In genomic region chr3:46820852-46821251, GRCh38 we compare ENCODE assay signal across 10 cellular contexts. TPM values are rescaled to one million over a fixed set of nuclear protein-coding genes. Genes with fewer than 3 reads are reported as not detected.
"Had no signal": no experiment of that assay in that cellular context is flagged by ENCODE, and none has a peak within 500 bp of the region (broad histone marks: within the 10 kb centered on the region; RNA-seq: fewer than 3 reads in every experiment).

No MANE protein-coding gene starts in this region.

- FAIRE-seq: HTR-8/SVneo had no signal

- H3K9ac ChIP-seq: GM23248 had no signal

- H3K27ac Mint-ChIP-seq: IgD-negative memory B cell had no signal

- ATAC-seq: HCT116 had no signal

- H3K36me3 ChIP-seq: HAP-1 had no signal

- H3K27ac ChIP-seq: GM23248 had no signal

- H2AFZ ChIP-seq: GM23248 had no signal

- DNase-seq: GM23248, GOT3, H7, KG1 had no signal

- H3K4me3 ChIP-seq: GM23248, HAP-1 had no signal

RNA-seq across cellular contexts. Expression of gene MYL3, which starts 42.4 kb away (rescaled TPM):
- total RNA-seq: GM23248, H4, HT-29 had no signal
- polyA plus RNA-seq: GM23248, IgD-negative memory B cell had no signal

RNA-seq across cellular contexts. Expression of gene PTH1R, which starts 56.7 kb away (rescaled TPM):
- total RNA-seq: HT-29 had no signal
- polyA plus RNA-seq: IgD-negative memory B cell had no signal
